ENCODE assay signal across 1 cellular context in genomic region chr10:92121686-92122492, GRCh38.
A peak's percentile ranks its signal among the peaks of the same experiment; 100 is the strongest.
TF ChIP-seq lines count a peak whose summit lies in the region.

No MANE protein-coding gene starts in this region.

TF ChIP-seq in HepG2, 621 proteins besides CTCF, POLR2A, EP300 and RAD21 (continued from another document):
- TF ChIP-seq ZNF777 (CRISPR knock-in tag; IDR thresholded peaks at IDR 0.05) (no peak), ARNT (IDR thresholded peaks at IDR 0.05) (no peak), ZNF784 (CRISPR knock-in tag; IDR thresholded peaks at IDR 0.05; ENCODE audit: borderline replicate concordance) (no peak), ZNF12 (CRISPR knock-in tag; IDR thresholded peaks at IDR 0.05) (no peak), ZNF431 (CRISPR knock-in tag; IDR thresholded peaks at IDR 0.05; ENCODE audit: borderline replicate concordance, low read depth) (0 out of 2 replicates have a peak, but pooled peaks have one; percentile 51), CREB1 (IDR thresholded peaks at IDR 0.05) (no peak), CREB1 (CRISPR knock-in tag; IDR thresholded peaks at IDR 0.05) (peak; percentile 59; the same call in 1 of the 2 replicates), MIXL1 (CRISPR knock-in tag; IDR thresholded peaks at IDR 0.05) (peak; percentile 97), STAG1 (CRISPR knock-in tag; IDR thresholded peaks at IDR 0.05) (peak; percentile 21; the same call in 1 of the 2 replicates), KLF11 (CRISPR knock-in tag; IDR thresholded peaks at IDR 0.05) (no peak), KMT2B (CRISPR knock-in tag; IDR thresholded peaks at IDR 0.05) (no peak), CEBPG (CRISPR knock-in tag; IDR thresholded peaks at IDR 0.05) (peak; percentile 41; the same call in 1 of the 2 replicates), USF2 (IDR thresholded peaks at IDR 0.05; ENCODE audit: low read depth, low read length) (no peak), USF2 (CRISPR knock-in tag; IDR thresholded peaks at IDR 0.05; ENCODE audit: borderline replicate concordance) (no peak), TRAFD1 (CRISPR knock-in tag; IDR thresholded peaks at IDR 0.05; ENCODE audit: borderline replicate concordance) (no peak), SOX6 (IDR thresholded peaks at IDR 0.05) (no peak), SOX6 (CRISPR knock-in tag; IDR thresholded peaks at IDR 0.05) (peak; percentile 83), ARID4A (CRISPR knock-in tag; IDR thresholded peaks at IDR 0.05; ENCODE audit: borderline replicate concordance) (peak; percentile 59; the same call in 1 of the 2 replicates), ZNF678 (CRISPR knock-in tag; IDR thresholded peaks at IDR 0.05) (no peak)
